ENCODE assay signal across 8 cellular contexts in genomic region chr15:31328425-31328998, GRCh38. TPM values are rescaled to one million over a fixed set of nuclear protein-coding genes. Genes with fewer than 3 reads are reported as not detected.
DNase-seq lines count a peak whose midpoint lies in the region; ATAC-seq and TF ChIP-seq lines count a peak whose summit lies in the region.

No MANE protein-coding gene starts in this region.

- peak overlapping the region; percentile 73 for H2AFZ ChIP-seq in parathyroid adenoma

- H3K27ac ChIP-seq in esophagus squamous epithelium: peak overlapping the region; percentile 90 to 100 (median 95)
- peak overlapping the region; percentile 93 for H3K27ac ChIP-seq in parathyroid adenoma
- peak overlapping the region in 1 of 2 donors; percentile 82 for H3K27ac ChIP-seq in aorta (ENCODE audit: low read depth in 1 of 2, low read length in 2 of 2)

- H3K27me3 ChIP-seq in esophagus squamous epithelium: no peaks in the 10 kb centered on the region
- H3K27me3 ChIP-seq in parathyroid adenoma (ENCODE audit: control insufficient read depth, insufficient read depth, low read length): no peaks in the 10 kb centered on the region
- no peaks in the 10 kb centered on the region for H3K27me3 ChIP-seq in aorta (ENCODE audit: control insufficient read depth in 1 of 2, insufficient read depth in 2 of 2, low read length in 1 of 2)

- 0% methylated on average over 6 to 27 of the region's 35 CpGs for WGBS in esophagus squamous epithelium, 2 donors
- WGBS in aorta, 2 donors: 0 to 1% methylated on average over 35 of the region's 35 CpGs

- H3K36me3 Mint-ChIP-seq in activated T-cell treated with anti-CD3 and anti-CD28 coated beads, Interleukin-2, amount 50 U/mL, for 4 hours (ENCODE audit: insufficient read depth): peaks cover 3% of the 10 kb centered on the region

- peak; percentile 5 to 14 for ATAC-seq in activated T-cell treated with anti-CD3 and anti-CD28 coated beads, Interleukin-2, amount 50 U/mL, for 4 hours
- no peak for ATAC-seq in aorta (ENCODE audit: low FRiP score)

- no peak overlapping the region for H3K9ac ChIP-seq in parathyroid adenoma

- peak overlapping the region; percentile 71 for H3K4me2 ChIP-seq in parathyroid adenoma (ENCODE audit: low read length)

- H3K27me3 Mint-ChIP-seq in activated T-cell treated with anti-CD3 and anti-CD28 coated beads, Interleukin-2, amount 50 U/mL, for 4 hours (ENCODE audit: low read depth): no peaks in the 10 kb centered on the region

- H3K79me2 ChIP-seq in parathyroid adenoma: peaks cover 19% of the 10 kb centered on the region

- H3K4me1 ChIP-seq in esophagus squamous epithelium (peaks cover 41 to 65% (median 51%) of the 10 kb centered on the region in 3 donors), parathyroid adenoma (peaks cover 15% of the 10 kb centered on the region), aorta (ENCODE audit: control insufficient read depth in 1 of 2, insufficient read depth in 2 of 2, low read length in 2 of 2) (peaks cover 0 to 3% of the 10 kb centered on the region in 2 donors)

- peak overlapping the region; percentile 94 for H3K4me3 Mint-ChIP-seq in activated T-cell treated with anti-CD3 and anti-CD28 coated beads, Interleukin-2, amount 50 U/mL, for 4 hours

- H3K4me1 Mint-ChIP-seq in activated T-cell treated with anti-CD3 and anti-CD28 coated beads, Interleukin-2, amount 50 U/mL, for 4 hours (ENCODE audit: low read depth): peaks cover 64% of the 10 kb centered on the region

- H3K9me3 ChIP-seq in esophagus squamous epithelium (no peaks in the 10 kb centered on the region), parathyroid adenoma (ENCODE audit: control insufficient read depth, low read length) (no peaks in the 10 kb centered on the region), aorta (ENCODE audit: control insufficient read depth, low read length) (no peaks in the 10 kb centered on the region)

- no peak for TF ChIP-seq POLR2A in esophagus squamous epithelium (IDR thresholded peaks at IDR 0.05)

- H3K4me3 ChIP-seq in esophagus squamous epithelium (peak overlapping the region; percentile 48 to 96 (median 64)), parathyroid adenoma (ENCODE audit: low read depth, low read length) (peak overlapping the region; percentile 68), aorta (ENCODE audit: low read length in 2 of 2) (peak overlapping the region; percentile 79 to 95)

- intact Hi-C loops in esophagus squamous epithelium (cut with DNase I): loop anchor here (5.0 kb wide), 1 partner anchor 116 kb away; no protein-coding TSS in a partner anchor
- intact Hi-C loops in aorta (cut with DNase I): loop anchor here (5.0 to 10.0 kb wide), 8 partner anchors 39 to 536 kb away; partner anchors contain the start of gene MTMR10 (in 1 of the 2)

- TF ChIP-seq CTCF in GM10266 (IDR thresholded peaks at IDR 0.05; ENCODE audit: control insufficient read depth, insufficient read depth, low read depth, missing control alignments) (no peak), esophagus squamous epithelium (IDR thresholded peaks at IDR 0.05) (no peak), parathyroid adenoma (IDR thresholded peaks at IDR 0.05) (no peak)

- DNase-seq in GM10266 (ENCODE audit: extremely low spot score) (peak; percentile 64), NCI-H226 (peak; percentile 11), esophagus squamous epithelium (lab: John Stamatoyannopoulos, UW) (no peak), aorta (peak in 1 of 2 donors; percentile 68), SIG-M5 (lab: John Stamatoyannopoulos, UW) (no peak), GOT3 (lab: John Stamatoyannopoulos, UW) (no peak)
- DNase-seq in activated T-cell treated with anti-CD3 and anti-CD28 coated beads, Interleukin-2, amount 50 U/mL, for 4 hours: peak; percentile 78

- H3K36me3 ChIP-seq in esophagus squamous epithelium (peaks cover 0 to 6% (median 0%) of the 10 kb centered on the region in 3 donors), parathyroid adenoma (ENCODE audit: control insufficient read depth, insufficient read depth, low read length) (no peaks in the 10 kb centered on the region), aorta (ENCODE audit: control insufficient read depth in 1 of 2, insufficient read depth in 2 of 2, low read length in 1 of 2) (no peaks in the 10 kb centered on the region)

- H3K9me3 Mint-ChIP-seq in activated T-cell treated with anti-CD3 and anti-CD28 coated beads, Interleukin-2, amount 50 U/mL, for 4 hours: no peaks in the 10 kb centered on the region

RNA-seq across cellular contexts. Expression of gene KLF13, which starts 1.9 kb away (rescaled TPM):
- 10 to 100 TPM; 75.0 to 82.8 (median 81.8) TPM for total RNA-seq in activated T-cell treated with anti-CD3 and anti-CD28 coated beads, Interleukin-2, amount 50 U/mL, for 4 hours
- 10 to 100 TPM; 16.4 to 54.6 (median 41.8) TPM for total RNA-seq in esophagus squamous epithelium
- 10 to 100 TPM; 31.3 to 58.7 TPM for total RNA-seq in aorta
- 10 to 100 TPM; 27.2 to 35.9 TPM for polyA plus RNA-seq in aorta

Comparison
In these comparisons a context has a peak if more than half of its experiments do, and no peak if none do; other contexts are left out.
1. DNase-seq: peak in GM10266 (single experiment), NCI-H226 (single experiment) and activated T-cell treated with anti-CD3 and anti-CD28 coated beads, Interleukin-2, amount 50 U/mL, for 4 hours (single experiment); none in esophagus squamous epithelium (single experiment), SIG-M5 (single experiment) and GOT3 (single experiment).
2. Peak in every context shown above with its lines, with median percentiles within 50 percentile points of each other: H3K4me3 ChIP-seq.